Comparison of ENCODE assay signal across 8 cellular contexts in genomic region chr5:55993628-55994501, GRCh38. TPM values are rescaled to one million over a fixed set of nuclear protein-coding genes. Genes with fewer than 3 reads are reported as not detected.
DNase-seq lines count a peak whose midpoint lies in the region; ATAC-seq, FAIRE-seq and TF ChIP-seq lines count a peak whose summit lies in the region.

No MANE protein-coding gene starts in this region.

- H3K36me3 Mint-ChIP-seq in endothelial cell (ENCODE audit: low read depth, unreplicated experiment) (peaks cover 4% of the 10 kb centered on the region), neural progenitor cell (peaks cover 1% of the 10 kb centered on the region)

- intact Hi-C loops in Panc1 (cut with micrococcal nuclease; ENCODE audit: unreplicated experiment), result loop anchor here (10.0 kb wide), 1 partner anchor 211 kb away; no protein-coding TSS in a partner anchor

- H3K4me1 ChIP-seq in Panc1 (ENCODE audit: control insufficient read depth, insufficient read depth, low read length) (peaks cover 41% of the 10 kb centered on the region), neural progenitor cell (peaks cover 12% of the 10 kb centered on the region)

- H3K27me3 Mint-ChIP-seq in endothelial cell (ENCODE audit: unreplicated experiment) (peaks cover 3% of the 10 kb centered on the region), neural progenitor cell (ENCODE audit: insufficient read depth, low read depth) (no peaks in the 10 kb centered on the region)

- H3K27me3 ChIP-seq in Panc1 (ENCODE audit: control insufficient read depth, insufficient read depth, low read length) (no peaks in the 10 kb centered on the region), neural progenitor cell (no peaks in the 10 kb centered on the region)

- H3K4me3 ChIP-seq in GM12865 (ENCODE audit: low read depth, low read length) (peak overlapping the region; percentile 98), Panc1 (ENCODE audit: low read depth in 2 of 2, low read length in 2 of 2) (peak overlapping the region; percentile 92 to 96), neural progenitor cell (peak overlapping the region; percentile 90)

- FAIRE-seq in urothelium cell line (lab: Jason Lieb, UNC), result no peak

- H3F3A ChIP-seq in neural progenitor cell (ENCODE audit: low read depth), result peaks cover 11% of the 10 kb centered on the region

- H3K27ac Mint-ChIP-seq in endothelial cell (ENCODE audit: unreplicated experiment) (peak overlapping the region; percentile 99), neural progenitor cell (peak overlapping the region; percentile 36)

- no TSS peak for BruUV-seq in Panc1 (replicated peaks; lab: Mats Ljungman, UMichigan)

- H3K27ac ChIP-seq in Panc1 (ENCODE audit: low read length) (peak overlapping the region; percentile 98), neural progenitor cell (peak overlapping the region; percentile 3)

- no peaks in the 10 kb centered on the region for H3K9me3 ChIP-seq in Panc1 (ENCODE audit: control insufficient read depth, insufficient read depth, low read depth, low read length)
- no peaks in the 10 kb centered on the region for H3K9me3 ChIP-seq in neural progenitor cell (ENCODE audit: low read depth)

- H4K20me1 ChIP-seq in neural progenitor cell (ENCODE audit: low read depth), result no peaks in the 10 kb centered on the region

- H3K4me1 Mint-ChIP-seq in endothelial cell (ENCODE audit: unreplicated experiment) (peaks cover 27% of the 10 kb centered on the region), neural progenitor cell (peaks cover 20% of the 10 kb centered on the region)

- peak overlapping the region; percentile 86 for H3K4me2 ChIP-seq in neural progenitor cell

- peak overlapping the region; percentile 92 for H2AFZ ChIP-seq in neural progenitor cell (replicated peaks)

- POLR2A ChIA-PET in Panc1 (lab: Charles Lee), result no interaction called here

- H3K36me3 ChIP-seq in Panc1 (ENCODE audit: control insufficient read depth, insufficient read depth, low read length), result no peaks in the 10 kb centered on the region; the same call in 1 of the 2 replicates
- H3K36me3 ChIP-seq in neural progenitor cell, result no peaks in the 10 kb centered on the region

- H3K9me3 Mint-ChIP-seq in endothelial cell (ENCODE audit: unreplicated experiment), result no peaks in the 10 kb centered on the region
- no peaks in the 10 kb centered on the region for H3K9me3 Mint-ChIP-seq in neural progenitor cell

- H3K79me2 ChIP-seq in neural progenitor cell (ENCODE audit: low read depth), result peaks cover 19% of the 10 kb centered on the region

- H3K9ac ChIP-seq in neural progenitor cell, result peak overlapping the region; percentile 49

- in situ Hi-C loops in Panc1 (cut with HindIII; ENCODE audit: low pct_unique_long_range_greater_than_20kb, low sequenced_read_pairs), result no loop called here

- CTCF ChIA-PET in Panc1 (lab: Charles Lee), result interaction anchor here (0.5 kb wide), 1 partner anchor 957 kb away, joined by 4 read pairs; no protein-coding TSS in a partner anchor

- H3K4me3 Mint-ChIP-seq in endothelial cell (ENCODE audit: unreplicated experiment), result peak overlapping the region; percentile 99
- peak overlapping the region; percentile 92 for H3K4me3 Mint-ChIP-seq in neural progenitor cell

- no peak for ATAC-seq in Panc1

- DNase-seq in GM12865 (ENCODE audit: low read depth), result peak; percentile 38
- DNase-seq in Panc1 (ENCODE audit: low read depth, low spot score), result no peak
- DNase-seq in endothelial cell (ENCODE audit: low spot score), result no peak
- no peak for DNase-seq in neural progenitor cell (ENCODE audit: low spot score)
- DNase-seq in effector CD4-positive, alpha-beta T cell, result no peak
- DNase-seq in D341Med (ENCODE audit: low spot score), result no peak
- DNase-seq in islet precursor cell, result no peak
- no peak for DNase-seq in urothelium cell line (ENCODE audit: low spot score)

- no peak for TF ChIP-seq CTCF in GM12865 (IDR thresholded peaks at IDR 0.05; ENCODE audit: insufficient read depth, low read depth, low read length, missing control alignments)
- no peak for TF ChIP-seq CTCF in Panc1 (IDR thresholded peaks at IDR 0.05)
- no peak for TF ChIP-seq CTCF in endothelial cell (IDR thresholded peaks at IDR 0.05; ENCODE audit: unreplicated experiment)
- TF ChIP-seq CTCF in neural progenitor cell (IDR thresholded peaks at IDR 0.05), result no peak

RNA-seq across cellular contexts. Expression of gene IL6ST, which starts 0.9 kb away (rescaled TPM):
- total RNA-seq in Panc1 (2021; ENCODE audit: unreplicated experiment), result 181 TPM
- 42.3 TPM for polyA plus RNA-seq in Panc1 (2012; ENCODE audit: insufficient read length)
- 69.7 TPM for total RNA-seq in endothelial cell (ENCODE audit: unreplicated experiment)
- 27.6 and 54.6 TPM in 2 replicates for total RNA-seq in neural progenitor cell (ENCODE audit: low replicate concordance)
